Comparison of ENCODE assay signal across 20 cellular contexts in the genomic region with DNA sequence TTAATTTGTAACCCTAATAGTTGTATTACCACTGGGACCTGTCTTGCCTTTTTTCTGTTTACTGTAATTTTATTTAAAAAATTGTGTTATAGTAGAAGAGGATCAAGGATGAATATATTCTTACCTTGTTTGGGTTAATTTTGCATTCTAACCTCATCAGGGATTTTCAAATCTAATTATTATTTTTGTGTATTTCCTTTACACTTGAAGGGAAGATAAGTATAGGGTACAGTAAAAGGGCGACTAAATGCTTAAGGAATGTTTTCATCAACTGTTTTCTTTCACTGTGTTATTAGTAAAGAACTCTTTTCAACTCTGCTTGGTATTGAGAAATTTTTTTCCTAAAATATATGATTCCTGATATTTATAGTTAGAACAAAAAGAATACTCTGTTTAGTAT.
"Had no signal": no experiment of that assay in that cellular context is flagged by ENCODE, and none has a peak within 500 bp of the region (broad histone marks: within the 10 kb centered on the region; RNA-seq: fewer than 3 reads in every experiment).

No MANE protein-coding gene starts in this region.

- H3K36me3 Mint-ChIP-seq: natural killer cell treated with Interleukin-12 subunit alpha and Interleukin-12 subunit beta and Interleukin-15 and Interleukin-18, amount 100 ng/mL, for 72 hours had no signal

- H3K27ac ChIP-seq: body of pancreas, esophagus squamous epithelium had no signal

- ATAC-seq: activated naive CD4-positive, alpha-beta T cell treated with anti-CD3 and anti-CD28 coated beads, Interleukin-2, amount 50 U/mL, for 72 hours; activated T-cell treated with anti-CD3 and anti-CD28 coated beads, Interleukin-2, amount 50 U/mL, for 4 hours; body of pancreas; left ventricle myocardium superior; natural killer cell treated with Interleukin-12 subunit alpha and Interleukin-12 subunit beta and Interleukin-15 and Interleukin-18, amount 100 ng/mL, for 72 hours had no signal

- H3K9me3 ChIP-seq: body of pancreas, esophagus squamous epithelium, transverse colon had no signal

- DNase-seq: activated CD4-positive, alpha-beta T cell treated with anti-CD3 and anti-CD28 coated beads, Interleukin-2, amount 50 U/mL, for 4 hours; activated effector memory CD4-positive, alpha-beta T cell treated with anti-CD3 and anti-CD28 coated beads, Interleukin-2, amount 50 U/mL, for 16 hours; activated T-cell treated with anti-CD3 and anti-CD28 coated beads, Interleukin-2, amount 50 U/mL, for 4 hours; amniotic stem cell; body of pancreas; central memory CD4-positive, alpha-beta T cell; effector CD4-positive, alpha-beta T cell; esophagus squamous epithelium; hypothalamus; left ventricle myocardium superior; mesenchymal stem cell; posterior cingulate gyrus; stimulated activated CD4-positive, alpha-beta T cell treated with anti-CD3 and anti-CD28 coated beads, Interleukin-15, amount 100 ng/mL, for 24 hours; stimulated activated CD4-positive, alpha-beta T cell treated with anti-CD3 and anti-CD28 coated beads, Interleukin-4, amount 100 ng/mL, for 24 hours; stimulated activated naive CD4-positive, alpha-beta T cell; substantia nigra; transverse colon had no signal

- H3K27me3 ChIP-seq: body of pancreas, esophagus squamous epithelium, transverse colon had no signal

- H3K9me3 Mint-ChIP-seq: natural killer cell treated with Interleukin-12 subunit alpha and Interleukin-12 subunit beta and Interleukin-15 and Interleukin-18, amount 100 ng/mL, for 72 hours had no signal

- H3K27ac Mint-ChIP-seq: natural killer cell treated with Interleukin-12 subunit alpha and Interleukin-12 subunit beta and Interleukin-15 and Interleukin-18, amount 100 ng/mL, for 72 hours had no signal

- H3K4me3 ChIP-seq: body of pancreas, coronary artery, esophagus squamous epithelium, transverse colon had no signal

- H3K27me3 Mint-ChIP-seq: natural killer cell treated with Interleukin-12 subunit alpha and Interleukin-12 subunit beta and Interleukin-15 and Interleukin-18, amount 100 ng/mL, for 72 hours had no signal

- H3K4me3 Mint-ChIP-seq: activated T-cell treated with anti-CD3 and anti-CD28 coated beads, Interleukin-2, amount 50 U/mL, for 4 hours; natural killer cell treated with Interleukin-12 subunit alpha and Interleukin-12 subunit beta and Interleukin-15 and Interleukin-18, amount 100 ng/mL, for 72 hours had no signal
